2 cellular contexts compared by ENCODE assay signal in the genomic region with DNA sequence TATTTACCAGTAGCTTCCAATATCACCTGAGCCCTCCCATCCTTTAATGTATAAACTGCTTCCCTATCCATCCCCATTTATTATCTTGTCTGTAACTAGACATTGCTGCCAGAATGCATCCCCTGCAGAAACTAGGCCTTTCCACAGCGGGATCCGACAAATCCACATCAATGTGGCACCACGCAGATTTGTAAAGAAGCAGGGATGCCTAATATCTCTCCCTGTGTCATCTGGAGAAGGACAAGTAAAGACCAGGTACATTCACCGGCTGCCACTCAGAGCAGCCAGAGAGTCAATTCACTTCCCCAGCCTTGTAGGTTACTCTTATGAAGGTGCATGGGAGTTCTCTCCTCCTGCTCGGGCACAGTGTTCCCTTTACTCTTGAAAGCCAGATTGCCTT.
TF ChIP-seq lines count a peak whose summit lies in the region.

No MANE protein-coding gene starts in this region.

TF ChIP-seq in GM23338, 12 proteins besides CTCF, POLR2A, EP300 and RAD21 (continues in another document):
- no peak for TF ChIP-seq NANOG (IDR thresholded peaks at IDR 0.05; ENCODE audit: borderline replicate concordance)
- no peak for TF ChIP-seq EZH2phosphoT487 (IDR thresholded peaks at IDR 0.05; ENCODE audit: unreplicated experiment)
- TF ChIP-seq, protein P1, sequence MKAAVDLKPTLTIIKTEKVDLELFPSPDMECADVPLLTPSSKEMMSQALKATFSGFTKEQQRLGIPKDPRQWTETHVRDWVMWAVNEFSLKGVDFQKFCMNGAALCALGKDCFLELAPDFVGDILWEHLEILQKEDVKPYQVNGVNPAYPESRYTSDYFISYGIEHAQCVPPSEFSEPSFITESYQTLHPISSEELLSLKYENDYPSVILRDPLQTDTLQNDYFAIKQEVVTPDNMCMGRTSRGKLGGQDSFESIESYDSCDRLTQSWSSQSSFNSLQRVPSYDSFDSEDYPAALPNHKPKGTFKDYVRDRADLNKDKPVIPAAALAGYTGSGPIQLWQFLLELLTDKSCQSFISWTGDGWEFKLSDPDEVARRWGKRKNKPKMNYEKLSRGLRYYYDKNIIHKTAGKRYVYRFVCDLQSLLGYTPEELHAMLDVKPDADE (IDR thresholded peaks at IDR 0.05), result no peak
- TF ChIP-seq ZNF114 (CRISPR knock-in tag; IDR thresholded peaks at IDR 0.05), result no peak
- TF ChIP-seq, protein P2, sequence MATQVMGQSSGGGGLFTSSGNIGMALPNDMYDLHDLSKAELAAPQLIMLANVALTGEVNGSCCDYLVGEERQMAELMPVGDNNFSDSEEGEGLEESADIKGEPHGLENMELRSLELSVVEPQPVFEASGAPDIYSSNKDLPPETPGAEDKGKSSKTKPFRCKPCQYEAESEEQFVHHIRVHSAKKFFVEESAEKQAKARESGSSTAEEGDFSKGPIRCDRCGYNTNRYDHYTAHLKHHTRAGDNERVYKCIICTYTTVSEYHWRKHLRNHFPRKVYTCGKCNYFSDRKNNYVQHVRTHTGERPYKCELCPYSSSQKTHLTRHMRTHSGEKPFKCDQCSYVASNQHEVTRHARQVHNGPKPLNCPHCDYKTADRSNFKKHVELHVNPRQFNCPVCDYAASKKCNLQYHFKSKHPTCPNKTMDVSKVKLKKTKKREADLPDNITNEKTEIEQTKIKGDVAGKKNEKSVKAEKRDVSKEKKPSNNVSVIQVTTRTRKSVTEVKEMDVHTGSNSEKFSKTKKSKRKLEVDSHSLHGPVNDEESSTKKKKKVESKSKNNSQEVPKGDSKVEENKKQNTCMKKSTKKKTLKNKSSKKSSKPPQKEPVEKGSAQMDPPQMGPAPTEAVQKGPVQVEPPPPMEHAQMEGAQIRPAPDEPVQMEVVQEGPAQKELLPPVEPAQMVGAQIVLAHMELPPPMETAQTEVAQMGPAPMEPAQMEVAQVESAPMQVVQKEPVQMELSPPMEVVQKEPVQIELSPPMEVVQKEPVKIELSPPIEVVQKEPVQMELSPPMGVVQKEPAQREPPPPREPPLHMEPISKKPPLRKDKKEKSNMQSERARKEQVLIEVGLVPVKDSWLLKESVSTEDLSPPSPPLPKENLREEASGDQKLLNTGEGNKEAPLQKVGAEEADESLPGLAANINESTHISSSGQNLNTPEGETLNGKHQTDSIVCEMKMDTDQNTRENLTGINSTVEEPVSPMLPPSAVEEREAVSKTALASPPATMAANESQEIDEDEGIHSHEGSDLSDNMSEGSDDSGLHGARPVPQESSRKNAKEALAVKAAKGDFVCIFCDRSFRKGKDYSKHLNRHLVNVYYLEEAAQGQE (IDR thresholded peaks at IDR 0.05; ENCODE audit: unreplicated experiment), result no peak
- no peak for TF ChIP-seq EZH2 (IDR thresholded peaks at IDR 0.05; ENCODE audit: low read depth, unreplicated experiment)
- TF ChIP-seq STAT1 (IDR thresholded peaks at IDR 0.05; ENCODE audit: unreplicated experiment), result no peak
- TF ChIP-seq, protein P3, sequence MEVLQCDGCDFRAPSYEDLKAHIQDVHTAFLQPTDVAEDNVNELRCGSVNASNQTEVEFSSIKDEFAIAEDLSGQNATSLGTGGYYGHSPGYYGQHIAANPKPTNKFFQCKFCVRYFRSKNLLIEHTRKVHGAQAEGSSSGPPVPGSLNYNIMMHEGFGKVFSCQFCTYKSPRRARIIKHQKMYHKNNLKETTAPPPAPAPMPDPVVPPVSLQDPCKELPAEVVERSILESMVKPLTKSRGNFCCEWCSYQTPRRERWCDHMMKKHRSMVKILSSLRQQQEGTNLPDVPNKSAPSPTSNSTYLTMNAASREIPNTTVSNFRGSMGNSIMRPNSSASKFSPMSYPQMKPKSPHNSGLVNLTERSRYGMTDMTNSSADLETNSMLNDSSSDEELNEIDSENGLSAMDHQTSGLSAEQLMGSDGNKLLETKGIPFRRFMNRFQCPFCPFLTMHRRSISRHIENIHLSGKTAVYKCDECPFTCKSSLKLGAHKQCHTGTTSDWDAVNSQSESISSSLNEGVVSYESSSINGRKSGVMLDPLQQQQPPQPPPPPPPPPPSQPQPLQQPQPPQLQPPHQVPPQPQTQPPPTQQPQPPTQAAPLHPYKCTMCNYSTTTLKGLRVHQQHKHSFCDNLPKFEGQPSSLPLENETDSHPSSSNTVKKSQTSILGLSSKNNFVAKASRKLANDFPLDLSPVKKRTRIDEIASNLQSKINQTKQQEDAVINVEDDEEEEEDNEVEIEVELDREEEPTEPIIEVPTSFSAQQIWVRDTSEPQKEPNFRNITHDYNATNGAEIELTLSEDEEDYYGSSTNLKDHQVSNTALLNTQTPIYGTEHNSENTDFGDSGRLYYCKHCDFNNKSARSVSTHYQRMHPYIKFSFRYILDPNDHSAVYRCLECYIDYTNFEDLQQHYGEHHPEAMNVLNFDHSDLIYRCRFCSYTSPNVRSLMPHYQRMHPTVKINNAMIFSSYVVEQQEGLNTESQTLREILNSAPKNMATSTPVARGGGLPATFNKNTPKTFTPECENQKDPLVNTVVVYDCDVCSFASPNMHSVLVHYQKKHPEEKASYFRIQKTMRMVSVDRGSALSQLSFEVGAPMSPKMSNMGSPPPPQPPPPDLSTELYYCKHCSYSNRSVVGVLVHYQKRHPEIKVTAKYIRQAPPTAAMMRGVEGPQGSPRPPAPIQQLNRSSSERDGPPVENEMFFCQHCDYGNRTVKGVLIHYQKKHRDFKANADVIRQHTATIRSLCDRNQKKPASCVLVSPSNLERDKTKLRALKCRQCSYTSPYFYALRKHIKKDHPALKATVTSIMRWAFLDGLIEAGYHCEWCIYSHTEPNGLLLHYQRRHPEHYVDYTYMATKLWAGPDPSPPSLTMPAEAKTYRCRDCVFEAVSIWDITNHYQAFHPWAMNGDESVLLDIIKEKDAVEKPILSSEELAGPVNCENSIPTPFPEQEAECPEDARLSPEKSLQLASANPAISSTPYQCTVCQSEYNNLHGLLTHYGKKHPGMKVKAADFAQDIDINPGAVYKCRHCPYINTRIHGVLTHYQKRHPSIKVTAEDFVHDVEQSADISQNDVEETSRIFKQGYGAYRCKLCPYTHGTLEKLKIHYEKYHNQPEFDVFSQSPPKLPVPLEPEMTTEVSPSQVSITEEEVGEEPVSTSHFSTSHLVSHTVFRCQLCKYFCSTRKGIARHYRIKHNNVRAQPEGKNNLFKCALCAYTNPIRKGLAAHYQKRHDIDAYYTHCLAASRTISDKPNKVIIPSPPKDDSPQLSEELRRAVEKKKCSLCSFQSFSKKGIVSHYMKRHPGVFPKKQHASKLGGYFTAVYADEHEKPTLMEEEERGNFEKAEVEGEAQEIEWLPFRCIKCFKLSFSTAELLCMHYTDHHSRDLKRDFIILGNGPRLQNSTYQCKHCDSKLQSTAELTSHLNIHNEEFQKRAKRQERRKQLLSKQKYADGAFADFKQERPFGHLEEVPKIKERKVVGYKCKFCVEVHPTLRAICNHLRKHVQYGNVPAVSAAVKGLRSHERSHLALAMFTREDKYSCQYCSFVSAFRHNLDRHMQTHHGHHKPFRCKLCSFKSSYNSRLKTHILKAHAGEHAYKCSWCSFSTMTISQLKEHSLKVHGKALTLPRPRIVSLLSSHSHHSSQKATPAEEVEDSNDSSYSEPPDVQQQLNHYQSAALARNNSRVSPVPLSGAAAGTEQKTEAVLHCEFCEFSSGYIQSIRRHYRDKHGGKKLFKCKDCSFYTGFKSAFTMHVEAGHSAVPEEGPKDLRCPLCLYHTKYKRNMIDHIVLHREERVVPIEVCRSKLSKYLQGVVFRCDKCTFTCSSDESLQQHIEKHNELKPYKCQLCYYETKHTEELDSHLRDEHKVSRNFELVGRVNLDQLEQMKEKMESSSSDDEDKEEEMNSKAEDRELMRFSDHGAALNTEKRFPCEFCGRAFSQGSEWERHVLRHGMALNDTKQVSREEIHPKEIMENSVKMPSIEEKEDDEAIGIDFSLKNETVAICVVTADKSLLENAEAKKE (CRISPR knock-in tag; IDR thresholded peaks at IDR 0.05), result no peak
- TF ChIP-seq ZNF331 (CRISPR knock-in tag; IDR thresholded peaks at IDR 0.05; ENCODE audit: low read depth), result no peak
- TF ChIP-seq JUNB (IDR thresholded peaks at IDR 0.05; ENCODE audit: unreplicated experiment), result no peak

TF ChIP-seq in H1, 55 proteins besides CTCF, POLR2A, EP300 and RAD21:
- TF ChIP-seq CBX5 (IDR thresholded peaks at IDR 0.05; ENCODE audit: low read depth, low read length) (no peak), JUN (IDR thresholded peaks at IDR 0.05; ENCODE audit: low read depth, low read length) (no peak), CHD1 (IDR thresholded peaks at IDR 0.05; ENCODE audit: low read depth, low read length) (no peak), SP1 (IDR thresholded peaks at IDR 0.05; ENCODE audit: low read depth, low read length) (no peak), KDM1A (IDR thresholded peaks at IDR 0.05; ENCODE audit: borderline replicate concordance, low read length) (no peak), RNF2 (IDR thresholded peaks at IDR 0.05; ENCODE audit: borderline replicate concordance, low read depth, low read length, missing control alignments, poor library complexity, severe bottlenecking) (no peak), TAF7 (optimal IDR thresholded peaks at IDR 0.05; ENCODE audit: borderline replicate concordance, low read depth, low read length) (no peak), MAFK (IDR thresholded peaks at IDR 0.05; ENCODE audit: low read depth, low read length) (no peak), EGR1 (IDR thresholded peaks at IDR 0.05; ENCODE audit: borderline replicate concordance, low read depth, low read length) (no peak), SAP30 (IDR thresholded peaks at IDR 0.05; ENCODE audit: insufficient read depth, insufficient replicate concordance, low read length) (no peak), TBP (IDR thresholded peaks at IDR 0.05; ENCODE audit: low read depth, low read length) (no peak), TAF1 (IDR thresholded peaks at IDR 0.05; ENCODE audit: low read depth, low read length) (no peak), RXRA (IDR thresholded peaks at IDR 0.05; ENCODE audit: insufficient read depth, low read depth, low read length) (no peak)
- TF ChIP-seq, protein P4, sequence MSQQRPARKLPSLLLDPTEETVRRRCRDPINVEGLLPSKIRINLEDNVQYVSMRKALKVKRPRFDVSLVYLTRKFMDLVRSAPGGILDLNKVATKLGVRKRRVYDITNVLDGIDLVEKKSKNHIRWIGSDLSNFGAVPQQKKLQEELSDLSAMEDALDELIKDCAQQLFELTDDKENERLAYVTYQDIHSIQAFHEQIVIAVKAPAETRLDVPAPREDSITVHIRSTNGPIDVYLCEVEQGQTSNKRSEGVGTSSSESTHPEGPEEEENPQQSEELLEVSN (IDR thresholded peaks at IDR 0.05), result no peak
- TF ChIP-seq, protein P5, sequence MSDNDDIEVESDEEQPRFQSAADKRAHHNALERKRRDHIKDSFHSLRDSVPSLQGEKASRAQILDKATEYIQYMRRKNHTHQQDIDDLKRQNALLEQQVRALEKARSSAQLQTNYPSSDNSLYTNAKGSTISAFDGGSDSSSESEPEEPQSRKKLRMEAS (IDR thresholded peaks at IDR 0.05), result no peak
- TF ChIP-seq, protein P6, sequence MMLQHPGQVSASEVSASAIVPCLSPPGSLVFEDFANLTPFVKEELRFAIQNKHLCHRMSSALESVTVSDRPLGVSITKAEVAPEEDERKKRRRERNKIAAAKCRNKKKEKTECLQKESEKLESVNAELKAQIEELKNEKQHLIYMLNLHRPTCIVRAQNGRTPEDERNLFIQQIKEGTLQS (IDR thresholded peaks at IDR 0.05; ENCODE audit: insufficient read depth, low read depth, low read length), result no peak
TF ChIP-seq in H1: peak in this region for 0.
